ENCODE assay signal across 8 cellular contexts in genomic region chr19:33406521-33407139, GRCh38. TPM values are rescaled to one million over a fixed set of nuclear protein-coding genes. Genes with fewer than 3 reads are reported as not detected.
DNase-seq lines count a peak whose midpoint lies in the region; ATAC-seq and TF ChIP-seq lines count a peak whose summit lies in the region.

No MANE protein-coding gene starts in this region.

- H3K4me1 ChIP-seq in CD4-positive, CD25-positive, alpha-beta regulatory T cell (ENCODE audit: control insufficient read depth, insufficient read depth, low read length, poor library complexity, severe bottlenecking), result no peaks in the 10 kb centered on the region
- H3K4me1 ChIP-seq in HEK293 (ENCODE audit: control insufficient read depth, insufficient read depth, low read length), result no peaks in the 10 kb centered on the region
- H3K4me1 ChIP-seq in OCI-LY3 (ENCODE audit: low read length), result peaks cover 15% of the 10 kb centered on the region

- TF ChIP-seq CTCF in HEK293 (tag by site-specific recombination; IDR thresholded peaks at IDR 0.05), result peak; percentile 99
- peak; percentile 92 for TF ChIP-seq CTCF in OCI-LY3 (IDR thresholded peaks at IDR 0.05; ENCODE audit: low read depth, low read length)
- TF ChIP-seq CTCF in natural killer cell (IDR thresholded peaks at IDR 0.05), result peak; percentile 92

- H3K9me3 Mint-ChIP-seq in CD4-positive, CD25-positive, alpha-beta regulatory T cell, result no peaks in the 10 kb centered on the region
- no peaks in the 10 kb centered on the region for H3K9me3 Mint-ChIP-seq in natural killer cell

- POLR2A ChIA-PET in HEK293 (lab: Yijun Ruan, JAX), result interaction anchor here (0.5 to 2.3 kb wide), 4 partner anchors 14 to 175 kb away, joined by 3 to 7 read pairs (median 4); partner anchors contain the start of genes CEBPA and CEBPG

- H3K27me3 ChIP-seq in CD4-positive, CD25-positive, alpha-beta regulatory T cell (ENCODE audit: control insufficient read depth, insufficient read depth, low read length), result no peaks in the 10 kb centered on the region
- no peaks in the 10 kb centered on the region for H3K27me3 ChIP-seq in OCI-LY3 (ENCODE audit: low read depth, low read length)

- H3K36me3 Mint-ChIP-seq in CD4-positive, CD25-positive, alpha-beta regulatory T cell, result no peaks in the 10 kb centered on the region
- no peaks in the 10 kb centered on the region for H3K36me3 Mint-ChIP-seq in natural killer cell

- H3K79me2 ChIP-seq in OCI-LY3 (ENCODE audit: low read length), result no peaks in the 10 kb centered on the region

- no peak overlapping the region for H3K27ac ChIP-seq in CD4-positive, CD25-positive, alpha-beta regulatory T cell (ENCODE audit: insufficient read depth, low read length, poor library complexity, severe bottlenecking)
- H3K27ac ChIP-seq in HEK293 (ENCODE audit: extremely low read depth, low read depth, low read length), result no peak overlapping the region
- H3K27ac ChIP-seq in OCI-LY3 (ENCODE audit: low read length), result no peak overlapping the region

- CTCF ChIA-PET in HEK293 (lab: Yijun Ruan, JAX), result interaction anchor here (0.5 to 16.3 kb wide), 60 partner anchors 9 to 1274 kb away, joined by 3 to 292 read pairs (median 4); partner anchors contain the start of gene CEBPA

- no peaks in the 10 kb centered on the region for H3K9me3 ChIP-seq in CD4-positive, CD25-positive, alpha-beta regulatory T cell (ENCODE audit: control insufficient read depth in 2 of 2, low read length in 2 of 2)
- H3K9me3 ChIP-seq in HEK293 (ENCODE audit: control insufficient read depth, insufficient read depth, low read depth, low read length) (no peaks in the 10 kb centered on the region), OCI-LY3 (ENCODE audit: insufficient read depth, low read length) (no peaks in the 10 kb centered on the region)

- no peak overlapping the region for H3K27ac Mint-ChIP-seq in CD4-positive, CD25-positive, alpha-beta regulatory T cell
- H3K27ac Mint-ChIP-seq in natural killer cell, result no peak overlapping the region

- DNase-seq in CD4-positive, CD25-positive, alpha-beta regulatory T cell, result peak; percentile 52 to 66 (median 58)
- DNase-seq in activated CD8-positive, alpha-beta memory T cell treated with anti-CD3 and anti-CD28 coated beads, Interleukin-2, amount 50 U/mL, for 4 hours, result peak; percentile 78
- DNase-seq in erythroblast (lab: John Stamatoyannopoulos, UW) (peak; percentile 57 to 82), natural killer cell (peak; percentile 76), cortex of kidney (lab: John Stamatoyannopoulos, UW) (no peak)
- peak; percentile 82 for DNase-seq in stimulated activated naive CD8-positive, alpha-beta T cell treated with anti-CD3 and anti-CD28 coated beads, Interleukin-15, Interleukin-2, amounts not matched to agents 100 U/mL and 50 U/mL, for 24 hours

- H3K4me3 ChIP-seq in CD4-positive, CD25-positive, alpha-beta regulatory T cell (ENCODE audit: low read depth, low read length), result no peak overlapping the region
- H3K4me3 ChIP-seq in HEK293 (ENCODE audit: low read depth, low read length) (no peak overlapping the region), OCI-LY3 (ENCODE audit: low read length) (no peak overlapping the region)

- TF ChIP-seq POLR2A in erythroblast (IDR thresholded peaks at IDR 0.05; ENCODE audit: low read length), result no peak

- H4K20me1 ChIP-seq in OCI-LY3 (ENCODE audit: insufficient read depth, low read length), result no peaks in the 10 kb centered on the region

- H3K4me1 Mint-ChIP-seq in CD4-positive, CD25-positive, alpha-beta regulatory T cell, result peaks cover 0 to 2% (median 0%) of the 10 kb centered on the region in 4 donors
- no peaks in the 10 kb centered on the region for H3K4me1 Mint-ChIP-seq in natural killer cell

- no peak overlapping the region for H2AFZ ChIP-seq in OCI-LY3 (ENCODE audit: low read depth, low read length)

- no peaks in the 10 kb centered on the region for H3K27me3 Mint-ChIP-seq in CD4-positive, CD25-positive, alpha-beta regulatory T cell
- H3K27me3 Mint-ChIP-seq in natural killer cell (ENCODE audit: low read depth in 2 of 2), result no peaks in the 10 kb centered on the region

- no peak overlapping the region for H3K9ac ChIP-seq in OCI-LY3 (ENCODE audit: low read length)

- intact Hi-C loops in natural killer cell (cut with micrococcal nuclease), result loop anchor here (1.0 kb wide), 2 partner anchors 171 to 280 kb away; no protein-coding TSS in a partner anchor

- ATAC-seq in CD4-positive, CD25-positive, alpha-beta regulatory T cell (ENCODE audit: low read depth in 2 of 2), result peak; percentile 65 to 69
- peak; percentile 79 to 92 (median 90) for ATAC-seq in natural killer cell
- peak; percentile 57 for ATAC-seq in stimulated activated naive CD8-positive, alpha-beta T cell treated with anti-CD3 and anti-CD28 coated beads, Interleukin-15, Interleukin-2, amounts not matched to agents 100 U/mL and 50 U/mL, for 24 hours

- no peak overlapping the region for H3K4me3 Mint-ChIP-seq in CD4-positive, CD25-positive, alpha-beta regulatory T cell
- H3K4me3 Mint-ChIP-seq in natural killer cell, result no peak overlapping the region

- H3K4me2 ChIP-seq in OCI-LY3 (ENCODE audit: low read length), result no peak overlapping the region

- no peaks in the 10 kb centered on the region for H3K36me3 ChIP-seq in CD4-positive, CD25-positive, alpha-beta regulatory T cell (ENCODE audit: control insufficient read depth, insufficient read depth, low read length)
- H3K36me3 ChIP-seq in HEK293 (ENCODE audit: control insufficient read depth in 2 of 2, insufficient read depth in 1 of 2, low read length in 2 of 2) (no peaks in the 10 kb centered on the region), OCI-LY3 (replicated peaks; ENCODE audit: low read depth, low read length) (no peaks in the 10 kb centered on the region)

TF ChIP-seq in HEK293, 187 proteins besides CTCF, POLR2A, EP300 and RAD21 (continues in another document):
- TF ChIP-seq ZSCAN4 (tag by site-specific recombination; IDR thresholded peaks at IDR 0.05), result peak; percentile 47; the same call in 1 of the 2 replicates
- TF ChIP-seq YY2 (tag by site-specific recombination; IDR thresholded peaks at IDR 0.05), result 0 out of 2 replicates have a peak, but pooled peaks have one; percentile 32
- TF ChIP-seq ZNF654 (tag by site-specific recombination; IDR thresholded peaks at IDR 0.05; ENCODE audit: low read depth), result peak; percentile 97
- peak; percentile 75 for TF ChIP-seq ZNF692 (tag by site-specific recombination; IDR thresholded peaks at IDR 0.05)
- TF ChIP-seq ZNF248 (tag by site-specific recombination; IDR thresholded peaks at IDR 0.05), result no peak
- peak; percentile 86; the same call in 1 of the 2 replicates for TF ChIP-seq ZSCAN30 (tag by site-specific recombination; IDR thresholded peaks at IDR 0.05)
- TF ChIP-seq ZFP69B (tag by site-specific recombination; IDR thresholded peaks at IDR 0.05), result peak; percentile 56; the same call in 1 of the 2 replicates
- peak; percentile 71; the same call in 1 of the 2 replicates for TF ChIP-seq ZNF843 (tag by site-specific recombination; IDR thresholded peaks at IDR 0.05)
- no peak for TF ChIP-seq ZNF639 (tag by site-specific recombination; IDR thresholded peaks at IDR 0.05)
- no peak for TF ChIP-seq ZNF354C (tag by site-specific recombination; IDR thresholded peaks at IDR 0.05; ENCODE audit: borderline replicate concordance, low read depth)
- TF ChIP-seq ZNF776 (tag by site-specific recombination; IDR thresholded peaks at IDR 0.05; ENCODE audit: borderline replicate concordance), result no peak
- no peak for TF ChIP-seq PBX3 (CRISPR knock-in tag; IDR thresholded peaks at IDR 0.05)

RNA-seq across cellular contexts. Expression of gene CEBPG, which starts 33.1 kb away (rescaled TPM):
- 19.9 TPM for total RNA-seq in CD4-positive, CD25-positive, alpha-beta regulatory T cell
- 10 to 100 TPM; 10.5 to 16.4 (median 13.2) TPM for polyA plus RNA-seq in CD4-positive, CD25-positive, alpha-beta regulatory T cell
- total RNA-seq in natural killer cell, result 10 to 100 TPM; 22.3 to 28.1 (median 23.9) TPM
